Comparison of ENCODE assay signal across 34 cellular contexts in the genomic region with DNA sequence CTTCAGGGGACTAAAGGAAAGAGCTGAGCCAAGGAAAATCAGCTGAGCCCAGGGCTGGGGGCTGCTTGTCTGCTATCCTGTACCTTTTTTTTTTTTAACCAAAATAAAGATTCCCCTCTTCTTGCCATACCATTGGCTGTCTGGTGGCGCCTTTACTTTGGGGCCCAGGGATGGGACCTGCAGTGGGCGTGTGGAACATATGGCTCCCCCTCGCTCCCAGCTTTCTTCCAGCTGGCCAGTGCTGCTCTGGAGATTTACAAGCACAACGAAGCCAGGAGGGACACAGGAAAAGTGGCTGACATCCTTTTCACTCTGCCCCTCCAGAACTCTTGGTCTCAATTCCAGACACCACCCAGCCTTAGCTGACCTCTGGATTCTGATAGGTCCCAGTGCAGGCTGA. TPM values are rescaled to one million over a fixed set of nuclear protein-coding genes. Genes with fewer than 3 reads are reported as not detected.
A peak's percentile ranks its signal among the peaks of the same experiment; 100 is the strongest.
DNase-seq lines count a peak whose midpoint lies in the region; ATAC-seq and TF ChIP-seq lines count a peak whose summit lies in the region.
"Had no signal": no experiment of that assay in that cellular context is flagged by ENCODE, and none has a peak within 500 bp of the region (broad histone marks: within the 10 kb centered on the region; RNA-seq: fewer than 3 reads in every experiment).

No MANE protein-coding gene starts in this region.

- H3K27me3 ChIP-seq in PC-9 (ENCODE audit: insufficient read depth, low read depth) (no peaks in the 10 kb centered on the region), vagina (no peaks in the 10 kb centered on the region)
- H3K27me3 ChIP-seq: BLaER1, gastroesophageal sphincter, hepatocyte, thyroid gland had no signal

- H3K9me2 ChIP-seq in PC-9 (ENCODE audit: insufficient read depth) = no peaks in the 10 kb centered on the region

- CTCF ChIA-PET in PC-9 (lab: Charles Lee) = interaction anchor here (0.6 kb wide), 1 partner anchor 46 kb away, joined by 3 read pairs; no protein-coding TSS in a partner anchor

- BruUV-seq in PC-9 (replicated peaks; lab: Mats Ljungman, UMichigan) = no TSS peak

- H3F3A ChIP-seq in PC-9 (ENCODE audit: insufficient read depth, low read depth) = peaks cover 50% of the 10 kb centered on the region

- POLR2A ChIA-PET in PC-9 (lab: Charles Lee; ENCODE audit: unreplicated experiment) = interaction anchor here (0.5 to 0.6 kb wide), 2 partner anchors 8 to 69 kb away, joined by 3 read pairs; no protein-coding TSS in a partner anchor

- no peak for ATAC-seq in GM18505 (IDR thresholded peaks at IDR 0.05; ENCODE audit: unreplicated experiment)
- ATAC-seq: activated naive CD8-positive, alpha-beta T cell treated with anti-CD3 and anti-CD28 coated beads, Interleukin-2, amount 50 U/mL, for 24 hours; HepG2; left cardiac atrium; naive thymus-derived CD8-positive, alpha-beta T cell; Panc1; stimulated activated naive CD8-positive, alpha-beta T cell treated with anti-CD3 and anti-CD28 coated beads, Interleukin-15, amount 100 ng/mL, for 72 hours had no signal

- peak overlapping the region; percentile 73 for H3K27ac ChIP-seq in PC-9
- H3K27ac ChIP-seq in vagina = peak overlapping the region; percentile 98
- H3K27ac ChIP-seq: BLaER1, gastroesophageal sphincter, hepatocyte, thyroid gland, VCaP had no signal

- H3K36me3 ChIP-seq in PC-9 (ENCODE audit: low read depth) = no peaks in the 10 kb centered on the region
- H3K36me3 ChIP-seq in vagina = peaks cover 0 to 11% of the 10 kb centered on the region in 2 donors

- in situ Hi-C loops in KBM-7 (cut with MboI; ENCODE audit: low pct_unique_long_range_greater_than_20kb, low sequenced_read_pairs) = no loop called here

- DNase-seq in PC-9 (no peak), epidermal melanocyte (ENCODE audit: insufficient read length, low spot score) (peak; percentile 1), posterior cingulate gyrus (peak in 6 of 10 donors; percentile 25 to 89 (median 38)), vagina (ENCODE audit: extremely low spot score in 2 of 2) (no peak), activated gamma-delta T cell treated with Interleukin-2 at 50 U/mL for 16 hours (no peak), KBM-7 (no peak)
- DNase-seq: activated CD4-positive, alpha-beta T cell treated with anti-CD3 and anti-CD28 coated beads, Interleukin-2, amount 10 ng/mL, durations not matched to agents 24 days and 14 days; activated CD8-positive, alpha-beta memory T cell treated with anti-CD3 and anti-CD28 coated beads for 24 hours; activated effector memory CD4-positive, alpha-beta T cell treated with Interleukin-2 at 50 U/mL for 16 hours; activated naive CD8-positive, alpha-beta T cell treated with anti-CD3 and anti-CD28 coated beads, Interleukin-2, amount 50 U/mL, for 24 hours; activated T-cell treated with anti-CD3 and anti-CD28 coated beads for 4 hours; dermis blood vessel endothelial cell; DMS53; H9; Karpas-422; left cardiac atrium; naive thymus-derived CD8-positive, alpha-beta T cell; NCI-H1930; NCI-H526 treated with DMSO at 0.1 percent for 48 hours; stimulated activated CD4-positive, alpha-beta T cell treated with anti-CD3 and anti-CD28 coated beads, Interleukin-1b, Interleukin-23, amount 100 ng/mL, for 48 hours; stimulated activated naive CD8-positive, alpha-beta T cell treated with anti-CD3 and anti-CD28 coated beads, Interleukin-15, amount 100 ng/mL, for 72 hours; SW 1271; T-helper 9 cell; thyroid gland had no signal

- no peaks in the 10 kb centered on the region for H3K9me3 ChIP-seq in PC-9 (ENCODE audit: insufficient read depth, low read depth)
- no peaks in the 10 kb centered on the region for H3K9me3 ChIP-seq in vagina
- H3K9me3 ChIP-seq: BLaER1, gastroesophageal sphincter, thyroid gland had no signal

- TF ChIP-seq POLR2A in vagina (IDR thresholded peaks at IDR 0.05) (no peak), GM18505 (IDR thresholded peaks at IDR 0.05; ENCODE audit: borderline replicate concordance, extremely low read depth, insufficient read depth, insufficient read length) (no peak)

- H3K4me1 ChIP-seq in PC-9 (replicated peaks; ENCODE audit: insufficient read depth) (peaks cover 86% of the 10 kb centered on the region), vagina (peaks cover 59% of the 10 kb centered on the region)
- H3K4me1 ChIP-seq: thyroid gland had no signal

- H3K4me2 ChIP-seq in PC-9 = no peak overlapping the region
- H3K4me2 ChIP-seq: BLaER1, hepatocyte had no signal

- intact Hi-C loops in PC-9 (cut with micrococcal nuclease; ENCODE audit: unreplicated experiment) (no loop called here), posterior cingulate gyrus (cut with DNase I) (no loop called here), vagina (cut with DNase I) (no loop called here)

- H4K20me1 ChIP-seq in PC-9 (ENCODE audit: insufficient read depth) = no peaks in the 10 kb centered on the region

- no peaks in the 10 kb centered on the region for H3K79me2 ChIP-seq in PC-9 (ENCODE audit: low read depth)
- H3K79me2 ChIP-seq: hepatocyte had no signal

- H3K4me3 ChIP-seq in PC-9 (no peak overlapping the region), vagina (no peak overlapping the region)
- H3K4me3 ChIP-seq: BLaER1, gastroesophageal sphincter, hepatocyte, lung, thyroid gland had no signal

- H2AFZ ChIP-seq in PC-9 = no peak overlapping the region
- H2AFZ ChIP-seq: hepatocyte had no signal

- TF ChIP-seq CTCF in PC-9 (conservative IDR thresholded peaks at IDR 0.05) (no peak), vagina (IDR thresholded peaks at IDR 0.05) (no peak)

RNA-seq across cellular contexts. Expression of a gene that starts 5.5 kb away (rescaled TPM):
- total RNA-seq in PC-9 (2021) = 326 and 355 TPM in 2 replicates
- 406 TPM for total RNA-seq in vagina
- total RNA-seq: osteocyte had no signal

RNA-seq across cellular contexts. Expression of a gene that starts 31.0 kb away (rescaled TPM):
- total RNA-seq in PC-9 (2021) (27.2 and 36.1 TPM in 2 replicates), vagina (31.4 TPM)

RNA-seq across cellular contexts. Expression of a gene that starts 32.6 kb away (rescaled TPM):
- total RNA-seq in PC-9 (2021) (23.8 and 30.6 TPM in 2 replicates), vagina (11.5 TPM)

RNA-seq across cellular contexts. Expression of a gene that starts 42.8 kb away (rescaled TPM):
- total RNA-seq in PC-9 (2021) = 13.1 and 16.7 TPM in 2 replicates
- total RNA-seq in vagina = 5.2 TPM

RNA-seq across cellular contexts. Expression of a gene that starts 56.3 kb away (rescaled TPM):
- total RNA-seq in PC-9 (2021) (not detected in 2 replicates), vagina (not detected)
- total RNA-seq: activated CD4-positive, alpha-beta T cell treated with anti-CD3 and anti-CD28 coated beads, Interleukin-2, amount 10 ng/mL, durations not matched to agents 24 days and 14 days; dermis blood vessel endothelial cell; gastroesophageal sphincter; H9; mononuclear cell; naive thymus-derived CD8-positive, alpha-beta T cell; osteocyte; thyroid gland had no signal

Comparison
In these comparisons a context has a peak if more than half of its experiments do, and no peak if none do; other contexts are left out.
1. DNase-seq: peak in epidermal melanocyte (single experiment) and posterior cingulate gyrus (6 of 10); none in PC-9 (0 of 2), vagina (0 of 2), activated gamma-delta T cell treated with Interleukin-2 at 50 U/mL for 16 hours (single experiment) and KBM-7 (single experiment).